8 cellular contexts compared by ENCODE assay signal in the genomic region with DNA sequence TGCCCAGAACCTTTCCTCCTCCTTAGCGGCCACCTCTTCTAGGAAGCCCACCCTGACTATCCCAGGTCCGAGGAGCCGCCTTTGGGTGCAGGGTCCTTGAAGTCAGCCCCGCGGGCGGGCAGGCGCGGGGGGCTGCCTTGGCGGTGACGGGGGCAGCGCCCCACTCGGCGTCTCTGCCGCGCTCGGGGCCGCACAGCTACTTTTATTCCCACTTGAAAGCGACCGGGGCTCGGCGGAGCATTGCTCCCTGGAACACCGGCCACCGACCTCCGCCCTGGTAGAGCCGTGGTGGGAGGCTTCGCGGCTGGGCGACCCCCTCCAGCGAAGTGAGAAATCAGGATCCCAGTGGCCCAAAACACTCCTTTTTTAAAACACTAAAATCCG. TPM values are rescaled to one million over a fixed set of nuclear protein-coding genes. Genes with fewer than 3 reads are reported as not detected.
A peak's percentile ranks its signal among the peaks of the same experiment; 100 is the strongest.
DNase-seq lines count a peak whose midpoint lies in the region; ATAC-seq, FAIRE-seq and TF ChIP-seq lines count a peak whose summit lies in the region.

No MANE protein-coding gene starts in this region.

- dilution Hi-C loops in keratinocyte (cut with MboI; ENCODE audit: extremely low pct_ligation_motif_present, low sequenced_read_pairs), result no loop called here

- H3K79me2 ChIP-seq in keratinocyte (ENCODE audit: control insufficient read depth, insufficient read depth, low read length), result no peaks in the 10 kb centered on the region

- H3K27ac ChIP-seq in keratinocyte (ENCODE audit: control insufficient read depth, insufficient read depth, low read length) (no peak overlapping the region), tibial artery (no peak overlapping the region)

- H3K27ac Mint-ChIP-seq in activated naive CD8-positive, alpha-beta T cell treated with anti-CD3 and anti-CD28 coated beads, Interleukin-2, amount 10 ng/mL, durations not matched to agents 7 days and 5 days, result no peak overlapping the region

- TF ChIP-seq CTCF in keratinocyte (optimal IDR thresholded peaks at IDR 0.05 in 1 of 3, IDR thresholded peaks at IDR 0.05 in 1 of 3, conservative IDR thresholded peaks at IDR 0.05 in 1 of 3; ENCODE audit: extremely low read depth in 1 of 3, insufficient read depth in 2 of 3, low read length in 3 of 3), result no peak
- no peak for TF ChIP-seq CTCF in tibial artery (IDR thresholded peaks at IDR 0.05)

- no peak for FAIRE-seq in keratinocyte (lab: Jason Lieb, UNC)

- peaks cover 20% of the 10 kb centered on the region for H3K4me1 ChIP-seq in keratinocyte (ENCODE audit: control insufficient read depth, extremely low read depth, insufficient read depth, low read length)
- peaks cover 0 to 54% (median 47%) of the 10 kb centered on the region in 4 donors for H3K4me1 ChIP-seq in tibial artery

- POLR2A ChIA-PET in activated naive CD8-positive, alpha-beta T cell treated with anti-CD3 and anti-CD28 coated beads, Interleukin-2, amount 10 ng/mL, durations not matched to agents 7 days and 5 days (lab: Charles Lee), result no interaction called here

- H3K9ac ChIP-seq in keratinocyte (ENCODE audit: control insufficient read depth, extremely low read depth, insufficient read depth, low read length), result no peak overlapping the region

- peaks cover 5% of the 10 kb centered on the region for H3K27me3 ChIP-seq in keratinocyte (ENCODE audit: control insufficient read depth, extremely low read depth, insufficient read depth, low read length)
- H3K27me3 ChIP-seq in tibial artery, result peaks cover 4 to 21% of the 10 kb centered on the region in 2 donors

- H2AFZ ChIP-seq in keratinocyte (ENCODE audit: control insufficient read depth, low read length), result no peak overlapping the region

- peak overlapping the region; percentile 69 for H3K4me3 Mint-ChIP-seq in activated T-cell treated with anti-CD3 and anti-CD28 coated beads, Interleukin-2, amount 50 U/mL, for 4 hours
- peak overlapping the region; percentile 69 for H3K4me3 Mint-ChIP-seq in activated naive CD8-positive, alpha-beta T cell treated with anti-CD3 and anti-CD28 coated beads, Interleukin-2, amount 10 ng/mL, durations not matched to agents 7 days and 5 days

- H4K20me1 ChIP-seq in keratinocyte (ENCODE audit: control insufficient read depth, extremely low read depth, insufficient read depth, low read length), result peaks cover 6% of the 10 kb centered on the region

- no peak for ATAC-seq in activated T-cell treated with anti-CD3 and anti-CD28 coated beads, Interleukin-2, amount 50 U/mL, for 4 hours
- no peak for ATAC-seq in activated naive CD8-positive, alpha-beta T cell treated with anti-CD3 and anti-CD28 coated beads, Interleukin-2, amount 10 ng/mL, durations not matched to agents 7 days and 5 days (ENCODE audit: low read depth)
- ATAC-seq in HG03571 (IDR thresholded peaks at IDR 0.05; ENCODE audit: unreplicated experiment), result no peak
- ATAC-seq in HG03135 (IDR thresholded peaks at IDR 0.05; ENCODE audit: unreplicated experiment), result no peak

- no peak for DNase-seq in activated T-cell treated with anti-CD3 and anti-CD28 coated beads, Interleukin-2, amount 50 U/mL, for 4 hours
- DNase-seq in activated T-cell treated with anti-CD3 and anti-CD28 coated beads for 4 hours (no peak), keratinocyte (ENCODE audit: low read depth, low spot score) (no peak), tibial artery (no peak), GM19240 (ENCODE audit: insufficient read length, low spot score) (no peak)
- DNase-seq in activated naive CD8-positive, alpha-beta T cell treated with anti-CD3 and anti-CD28 coated beads, Interleukin-2, amount 10 ng/mL, durations not matched to agents 7 days and 5 days, result no peak

- H3K9me1 ChIP-seq in keratinocyte (ENCODE audit: control insufficient read depth, extremely low read depth, insufficient read depth, low read length), result no peaks in the 10 kb centered on the region

- peaks cover 13 to 17% of the 10 kb centered on the region in 2 experiments for H3K36me3 ChIP-seq in keratinocyte (ENCODE audit: control insufficient read depth in 2 of 2, extremely low read depth in 1 of 2, insufficient read depth in 2 of 2, low read length in 2 of 2)
- H3K36me3 ChIP-seq in tibial artery, result peaks cover 12 to 18% (median 13%) of the 10 kb centered on the region in 3 donors

- peaks cover 14% of the 10 kb centered on the region for H3K4me1 Mint-ChIP-seq in activated T-cell treated with anti-CD3 and anti-CD28 coated beads, Interleukin-2, amount 50 U/mL, for 4 hours (ENCODE audit: low read depth)
- peaks cover 10% of the 10 kb centered on the region for H3K4me1 Mint-ChIP-seq in activated naive CD8-positive, alpha-beta T cell treated with anti-CD3 and anti-CD28 coated beads, Interleukin-2, amount 10 ng/mL, durations not matched to agents 7 days and 5 days

- intact Hi-C loops in tibial artery (cut with DNase I; ENCODE audit: low total_unique reads), result no loop called here

- H3K36me3 Mint-ChIP-seq in activated T-cell treated with anti-CD3 and anti-CD28 coated beads, Interleukin-2, amount 50 U/mL, for 4 hours (ENCODE audit: insufficient read depth), result no peaks in the 10 kb centered on the region
- H3K36me3 Mint-ChIP-seq in activated naive CD8-positive, alpha-beta T cell treated with anti-CD3 and anti-CD28 coated beads, Interleukin-2, amount 10 ng/mL, durations not matched to agents 7 days and 5 days, result peaks cover 2% of the 10 kb centered on the region

- H3K4me3 ChIP-seq in keratinocyte (ENCODE audit: control insufficient read depth in 2 of 3, extremely low read depth in 1 of 3, insufficient read depth in 2 of 3, low read depth in 1 of 3, low read length in 3 of 3), result peak overlapping the region; percentile 44 to 74 (median 59)
- peak overlapping the region; percentile 49 to 54 for H3K4me3 ChIP-seq in tibial artery

- H3K27me3 Mint-ChIP-seq in activated T-cell treated with anti-CD3 and anti-CD28 coated beads, Interleukin-2, amount 50 U/mL, for 4 hours (ENCODE audit: low read depth), result peaks cover 2% of the 10 kb centered on the region
- H3K27me3 Mint-ChIP-seq in activated naive CD8-positive, alpha-beta T cell treated with anti-CD3 and anti-CD28 coated beads, Interleukin-2, amount 10 ng/mL, durations not matched to agents 7 days and 5 days, result peaks cover 4% of the 10 kb centered on the region

- peak overlapping the region; percentile 87 for H3K4me2 ChIP-seq in keratinocyte (ENCODE audit: control insufficient read depth, extremely low read depth, insufficient read depth, low read depth, low read length)

- H3K9me3 ChIP-seq in keratinocyte (ENCODE audit: control insufficient read depth, low read depth, low read length) (no peaks in the 10 kb centered on the region), tibial artery (no peaks in the 10 kb centered on the region)

- H3K9me3 Mint-ChIP-seq in activated T-cell treated with anti-CD3 and anti-CD28 coated beads, Interleukin-2, amount 50 U/mL, for 4 hours, result no peaks in the 10 kb centered on the region
- no peaks in the 10 kb centered on the region for H3K9me3 Mint-ChIP-seq in activated naive CD8-positive, alpha-beta T cell treated with anti-CD3 and anti-CD28 coated beads, Interleukin-2, amount 10 ng/mL, durations not matched to agents 7 days and 5 days

RNA-seq across cellular contexts. Expression of gene MAPK11, which starts 0.8 kb away (rescaled TPM):
- 10 to 100 TPM in 1 of 3 donors, 1 to 10 TPM in 2; 9.4 to 10.1 (median 9.8) TPM for total RNA-seq in activated T-cell treated with anti-CD3 and anti-CD28 coated beads, Interleukin-2, amount 50 U/mL, for 4 hours
- 1 to 10 TPM; 7.9 to 8.5 TPM for total RNA-seq in activated naive CD8-positive, alpha-beta T cell treated with anti-CD3 and anti-CD28 coated beads, Interleukin-2, amount 10 ng/mL, durations not matched to agents 7 days and 5 days
- polyA plus RNA-seq in keratinocyte, result 3.4 to 12.6 TPM (median 4.6 TPM) in 3 replicates
- polyA plus RNA-seq in keratinocyte (2011; ENCODE audit: low read depth), result 2.1 TPM
- polyA plus RNA-seq in keratinocyte (2011; cell fraction: cytosol; rRNA removed), result 4.8 and 9.8 TPM in 2 replicates
- polyA plus RNA-seq in keratinocyte (2011; cell fraction: nucleus; rRNA removed), result 17.4 and 26.6 TPM in 2 replicates
- polyA plus RNA-seq in keratinocyte (2012; ENCODE audit: low replicate concordance), result 4.3 and 6.8 TPM in 2 replicates
- 6.5 to 11.9 TPM (median 11.8 TPM) in 3 replicates for polyA minus RNA-seq in keratinocyte
- polyA minus RNA-seq in keratinocyte (2011; cell fraction: cytosol; rRNA and poly(A)+ RNA removed), result 13.4 TPM
- 8.3 and 9.3 TPM in 2 replicates for polyA minus RNA-seq in keratinocyte (2011; cell fraction: nucleus; rRNA and poly(A)+ RNA removed)

RNA-seq across cellular contexts. Expression of gene MAPK12, which starts 9.5 kb away (rescaled TPM):
- 1 to 10 TPM; 3.3 to 4.3 (median 3.9) TPM for total RNA-seq in activated T-cell treated with anti-CD3 and anti-CD28 coated beads, Interleukin-2, amount 50 U/mL, for 4 hours
- 1 to 10 TPM; 3.1 to 3.6 TPM for total RNA-seq in activated naive CD8-positive, alpha-beta T cell treated with anti-CD3 and anti-CD28 coated beads, Interleukin-2, amount 10 ng/mL, durations not matched to agents 7 days and 5 days
- 10.1 to 17.9 TPM (median 11.1 TPM) in 3 replicates for polyA plus RNA-seq in keratinocyte
- 5.9 TPM for polyA plus RNA-seq in keratinocyte (2011; ENCODE audit: low read depth)
- 6.1 and 11.8 TPM in 2 replicates for polyA plus RNA-seq in keratinocyte (2011; cell fraction: cytosol; rRNA removed)
- 41.3 and 53.1 TPM in 2 replicates for polyA plus RNA-seq in keratinocyte (2011; cell fraction: nucleus; rRNA removed)
- polyA plus RNA-seq in keratinocyte (2012; ENCODE audit: low replicate concordance), result 4.9 and 11.0 TPM in 2 replicates
- 10.4 to 14.4 TPM (median 13.0 TPM) in 3 replicates for polyA minus RNA-seq in keratinocyte
- polyA minus RNA-seq in keratinocyte (2011; cell fraction: cytosol; rRNA and poly(A)+ RNA removed), result 17.8 TPM
- polyA minus RNA-seq in keratinocyte (2011; cell fraction: nucleus; rRNA and poly(A)+ RNA removed), result 16.7 and 19.8 TPM in 2 replicates

RNA-seq across cellular contexts. Expression of gene HDAC10, which starts 19.9 kb away (rescaled TPM):
- total RNA-seq in activated T-cell treated with anti-CD3 and anti-CD28 coated beads, Interleukin-2, amount 50 U/mL, for 4 hours, result 10 to 100 TPM; 45.1 to 50.6 (median 48.2) TPM
- total RNA-seq in activated naive CD8-positive, alpha-beta T cell treated with anti-CD3 and anti-CD28 coated beads, Interleukin-2, amount 10 ng/mL, durations not matched to agents 7 days and 5 days, result 100 to 1,000 TPM in 1 of 2 experiments, 10 to 100 TPM in 1; 99.1 to 111 TPM
- 4.7 to 12.4 TPM (median 8.2 TPM) in 3 replicates for polyA plus RNA-seq in keratinocyte
- 5.6 TPM for polyA plus RNA-seq in keratinocyte (2011; ENCODE audit: low read depth)
- polyA plus RNA-seq in keratinocyte (2011; cell fraction: cytosol; rRNA removed), result 0.89 and 2.7 TPM in 2 replicates
- polyA plus RNA-seq in keratinocyte (2011; cell fraction: nucleus; rRNA removed), result 43.4 and 61.6 TPM in 2 replicates
- polyA plus RNA-seq in keratinocyte (2012; ENCODE audit: low replicate concordance), result 11.5 and 12.6 TPM in 2 replicates
- 5.8 to 12.8 TPM (median 6.0 TPM) in 3 replicates for polyA minus RNA-seq in keratinocyte
- polyA minus RNA-seq in keratinocyte (2011; cell fraction: cytosol; rRNA and poly(A)+ RNA removed), result 5.2 TPM
- polyA minus RNA-seq in keratinocyte (2011; cell fraction: nucleus; rRNA and poly(A)+ RNA removed), result 17.1 and 18.4 TPM in 2 replicates

RNA-seq across cellular contexts. Expression of gene TUBGCP6, which starts 26.2 kb away (rescaled TPM):
- total RNA-seq in activated T-cell treated with anti-CD3 and anti-CD28 coated beads, Interleukin-2, amount 50 U/mL, for 4 hours, result 10 to 100 TPM; 44.5 to 50.6 (median 48.3) TPM
- 10 to 100 TPM; 92.2 to 94.5 TPM for total RNA-seq in activated naive CD8-positive, alpha-beta T cell treated with anti-CD3 and anti-CD28 coated beads, Interleukin-2, amount 10 ng/mL, durations not matched to agents 7 days and 5 days
- polyA plus RNA-seq in keratinocyte, result 10.1 to 19.0 TPM (median 11.6 TPM) in 3 replicates
- 33.6 TPM for polyA plus RNA-seq in keratinocyte (2011; ENCODE audit: low read depth)
- polyA plus RNA-seq in keratinocyte (2011; cell fraction: cytosol; rRNA removed), result 2.6 and 5.4 TPM in 2 replicates
- polyA plus RNA-seq in keratinocyte (2011; cell fraction: nucleus; rRNA removed), result 70.9 and 85.2 TPM in 2 replicates
- 14.1 and 15.8 TPM in 2 replicates for polyA plus RNA-seq in keratinocyte (2012; ENCODE audit: low replicate concordance)
- polyA minus RNA-seq in keratinocyte, result 13.7 to 24.3 TPM (median 21.4 TPM) in 3 replicates
- 19.2 TPM for polyA minus RNA-seq in keratinocyte (2011; cell fraction: cytosol; rRNA and poly(A)+ RNA removed)
- polyA minus RNA-seq in keratinocyte (2011; cell fraction: nucleus; rRNA and poly(A)+ RNA removed), result 39.8 and 40.1 TPM in 2 replicates

RNA-seq across cellular contexts. Expression of gene PLXNB2, which starts 36.4 kb away (rescaled TPM):
- 1 to 10 TPM; 4.0 to 4.8 (median 4.7) TPM for total RNA-seq in activated T-cell treated with anti-CD3 and anti-CD28 coated beads, Interleukin-2, amount 50 U/mL, for 4 hours
- total RNA-seq in activated naive CD8-positive, alpha-beta T cell treated with anti-CD3 and anti-CD28 coated beads, Interleukin-2, amount 10 ng/mL, durations not matched to agents 7 days and 5 days, result 10 to 100 TPM; 43.0 to 45.8 TPM
- polyA plus RNA-seq in keratinocyte, result 44.3 to 90.3 TPM (median 66.2 TPM) in 3 replicates
- polyA plus RNA-seq in keratinocyte (2011; ENCODE audit: low read depth), result 123 TPM
- polyA plus RNA-seq in keratinocyte (2011; cell fraction: cytosol; rRNA removed), result 21.3 and 35.3 TPM in 2 replicates
- polyA plus RNA-seq in keratinocyte (2011; cell fraction: nucleus; rRNA removed), result 208 and 264 TPM in 2 replicates
- polyA plus RNA-seq in keratinocyte (2012; ENCODE audit: low replicate concordance), result 81.4 and 94.0 TPM in 2 replicates
- polyA minus RNA-seq in keratinocyte, result 131 to 309 TPM (median 181 TPM) in 3 replicates
- 135 TPM for polyA minus RNA-seq in keratinocyte (2011; cell fraction: cytosol; rRNA and poly(A)+ RNA removed)
- polyA minus RNA-seq in keratinocyte (2011; cell fraction: nucleus; rRNA and poly(A)+ RNA removed), result 352 and 408 TPM in 2 replicates
